11 cellular contexts compared by ENCODE assay signal in the genomic region with DNA sequence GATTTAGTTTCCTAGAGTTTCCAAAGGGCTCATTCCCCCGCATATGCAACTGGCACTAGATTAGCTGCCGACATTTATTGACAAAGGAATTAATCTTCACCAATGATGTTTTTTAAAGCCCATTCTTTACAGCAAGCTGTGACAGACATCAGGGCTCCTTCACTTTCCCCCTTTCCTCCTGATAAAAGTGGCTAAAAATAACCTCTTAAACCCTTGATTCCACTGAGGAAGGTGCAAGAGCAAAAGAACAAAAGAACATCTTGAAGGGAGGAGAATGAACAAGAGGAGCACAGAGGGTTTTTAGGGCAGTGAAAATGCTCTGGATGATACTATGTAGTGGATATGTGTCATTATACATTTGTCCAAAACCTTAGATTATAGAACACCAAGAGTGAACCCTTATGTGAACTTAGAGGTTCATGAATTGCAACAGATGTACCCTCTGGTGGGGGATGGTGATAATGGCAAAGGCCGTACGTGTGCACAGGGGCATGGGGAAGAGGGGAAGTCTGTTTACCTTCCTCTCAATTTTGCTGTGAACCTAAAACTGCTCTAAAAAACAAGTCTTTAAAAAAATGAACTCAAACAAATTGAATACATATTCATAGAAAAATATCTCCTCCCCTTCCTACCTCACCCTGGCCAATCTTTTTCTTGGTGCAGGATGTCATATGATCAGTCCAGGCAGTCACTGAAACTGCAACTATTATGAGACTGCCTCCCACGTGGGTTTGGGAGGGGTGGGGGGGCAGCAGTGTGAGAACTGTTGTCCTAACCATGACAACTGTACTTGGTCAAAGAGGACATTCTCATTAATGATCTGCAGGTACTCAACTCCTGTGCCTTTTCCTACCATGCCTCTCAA.
DNase-seq lines count a peak whose midpoint lies in the region; ATAC-seq and TF ChIP-seq lines count a peak whose summit lies in the region.
"Had no signal": no experiment of that assay in that cellular context is flagged by ENCODE, and none has a peak within 500 bp of the region (broad histone marks: within the 10 kb centered on the region; RNA-seq: fewer than 3 reads in every experiment).

No MANE protein-coding gene starts in this region.

- no peak overlapping the region for H3K27ac Mint-ChIP-seq in activated CD4-positive, alpha-beta T cell treated with anti-CD3 and anti-CD28 coated beads for 36 hours
- H3K27ac Mint-ChIP-seq in endothelial cell (ENCODE audit: unreplicated experiment) = peak overlapping the region; percentile 49
- H3K27ac Mint-ChIP-seq: T-helper 1 cell treated with Interleukin-12 subunit alpha and Interleukin-12 subunit beta and Interleukin-4 antibody, amounts not matched to agents 30 μg/mL and 1 μg/mL, for 36 hours had no signal

- CTCF ChIA-PET in activated CD4-positive, alpha-beta T cell treated with anti-CD3 and anti-CD28 coated beads for 36 hours (lab: Charles Lee) = no interaction called here

- H3K9me3 Mint-ChIP-seq in activated CD4-positive, alpha-beta T cell treated with anti-CD3 and anti-CD28 coated beads for 36 hours (ENCODE audit: low read depth) = no peaks in the 10 kb centered on the region
- H3K9me3 Mint-ChIP-seq in endothelial cell (ENCODE audit: unreplicated experiment) = no peaks in the 10 kb centered on the region
- H3K9me3 Mint-ChIP-seq: T-helper 1 cell treated with Interleukin-12 subunit alpha and Interleukin-12 subunit beta and Interleukin-4 antibody, amounts not matched to agents 30 μg/mL and 1 μg/mL, for 36 hours had no signal

- POLR2A ChIA-PET in activated CD4-positive, alpha-beta T cell treated with anti-CD3 and anti-CD28 coated beads for 36 hours (lab: Charles Lee) = no interaction called here

- peak; percentile 33 for ATAC-seq in activated CD4-positive, alpha-beta T cell treated with anti-CD3 and anti-CD28 coated beads for 36 hours
- ATAC-seq in GM21447 (IDR thresholded peaks at IDR 0.05; ENCODE audit: unreplicated experiment) (peak; percentile 87), HG03135 (IDR thresholded peaks at IDR 0.05; ENCODE audit: unreplicated experiment) (peak; percentile 97)

- no peak overlapping the region for H3K4me3 Mint-ChIP-seq in activated CD4-positive, alpha-beta T cell treated with anti-CD3 and anti-CD28 coated beads for 36 hours
- H3K4me3 Mint-ChIP-seq in endothelial cell (ENCODE audit: unreplicated experiment) = no peak overlapping the region
- H3K4me3 Mint-ChIP-seq: T-helper 1 cell treated with Interleukin-12 subunit alpha and Interleukin-12 subunit beta and Interleukin-4 antibody, amounts not matched to agents 30 μg/mL and 1 μg/mL, for 36 hours had no signal

- H3K4me1 Mint-ChIP-seq in activated CD4-positive, alpha-beta T cell treated with anti-CD3 and anti-CD28 coated beads for 36 hours = peaks cover 2% of the 10 kb centered on the region
- H3K4me1 Mint-ChIP-seq in endothelial cell (ENCODE audit: unreplicated experiment) = peaks cover 17% of the 10 kb centered on the region

- in situ Hi-C loops in G401 (cut with HindIII; ENCODE audit: low sequenced_read_pairs) = no loop called here

- TF ChIP-seq CTCF in endothelial cell (IDR thresholded peaks at IDR 0.05; ENCODE audit: unreplicated experiment) = no peak

- intact Hi-C loops in activated CD4-positive, alpha-beta T cell treated with anti-CD3 and anti-CD28 coated beads for 36 hours (cut with DNase I, micrococcal nuclease) = no loop called here

- peaks cover 2% of the 10 kb centered on the region for H3K36me3 Mint-ChIP-seq in activated CD4-positive, alpha-beta T cell treated with anti-CD3 and anti-CD28 coated beads for 36 hours (ENCODE audit: low read depth)
- H3K36me3 Mint-ChIP-seq in endothelial cell (ENCODE audit: low read depth, unreplicated experiment) = no peaks in the 10 kb centered on the region

- DNase-seq in activated CD4-positive, alpha-beta T cell treated with anti-CD3 and anti-CD28 coated beads for 36 hours = peak; percentile 12
- DNase-seq in activated CD4-positive, alpha-beta T cell treated with anti-CD3 and anti-CD28 coated beads for 1 hour = no peak
- DNase-seq in endothelial cell (ENCODE audit: low spot score) (no peak), NCI-H1694 treated with DMSO at 0.1 percent for 48 hours (lab: John Stamatoyannopoulos, UW) (no peak), G401 (ENCODE audit: low spot score) (no peak)
- no peak for DNase-seq in NK-92 treated with Interleukin-12 subunit alpha and Interleukin-12 subunit beta, amount 100 ng/mL, for 24 hours (lab: John Stamatoyannopoulos, UW)
- DNase-seq: activated naive CD4-positive, alpha-beta T cell treated with Interleukin-2 at 50 U/mL for 16 hours; NCI-H1092 had no signal

- no peaks in the 10 kb centered on the region for H3K27me3 Mint-ChIP-seq in activated CD4-positive, alpha-beta T cell treated with anti-CD3 and anti-CD28 coated beads for 36 hours
- H3K27me3 Mint-ChIP-seq in endothelial cell (ENCODE audit: unreplicated experiment) = peaks cover 1% of the 10 kb centered on the region

Comparison
In these comparisons a context has a peak if more than half of its experiments do, and no peak if none do; other contexts are left out.
1. ATAC-seq: peak in every context shown above with its lines; median percentile 97 in HG03135; 87 in GM21447; 33 in activated CD4-positive, alpha-beta T cell treated with anti-CD3 and anti-CD28 coated beads for 36 hours.